21 cellular contexts compared by ENCODE assay signal in the genomic region with DNA sequence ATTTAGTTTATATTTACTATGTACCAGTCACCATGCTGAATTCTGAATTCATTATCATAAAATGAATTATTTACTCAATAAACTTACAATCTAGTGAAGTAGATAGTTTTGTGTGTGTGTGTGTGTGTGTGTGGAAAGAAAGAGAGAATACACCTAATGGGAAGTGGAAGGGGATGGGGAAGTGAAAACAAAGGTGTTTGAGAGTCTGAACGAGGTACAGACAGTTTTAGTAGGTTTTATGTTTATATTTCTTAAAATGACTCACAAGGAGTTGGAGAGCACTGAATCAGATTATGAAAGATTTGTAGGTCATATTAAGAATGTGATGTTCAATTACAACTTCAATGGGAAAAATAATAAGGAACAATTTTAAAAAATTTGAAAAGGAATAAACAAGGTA.
"Had no signal": no experiment of that assay in that cellular context is flagged by ENCODE, and none has a peak within 500 bp of the region (broad histone marks: within the 10 kb centered on the region; RNA-seq: fewer than 3 reads in every experiment).

No MANE protein-coding gene starts in this region.

- DNase-seq: dermis blood vessel endothelial cell; dorsolateral prefrontal cortex; effector CD4-positive, alpha-beta T cell; effector memory CD4-positive, alpha-beta T cell; foreskin keratinocyte; heart left ventricle; hypothalamus; immature natural killer cell; islet precursor cell; left cardiac atrium; left lung; left ventricle myocardium superior; lower lobe of right lung; mesenchymal stem cell; mucosa of descending colon; naive B cell; naive thymus-derived CD8-positive, alpha-beta T cell had no signal

- H3K27me3 ChIP-seq: dorsolateral prefrontal cortex, esophagus muscularis mucosa, foreskin keratinocyte, gastroesophageal sphincter, heart left ventricle, hepatocyte, left lung had no signal

- H3K4me3 ChIP-seq: coronary artery, dorsolateral prefrontal cortex, esophagus muscularis mucosa, gastroesophageal sphincter, heart left ventricle, hepatocyte, left lung, lower lobe of right lung, mucosa of descending colon had no signal

- H3K9me3 ChIP-seq: esophagus muscularis mucosa, gastroesophageal sphincter, heart left ventricle, lower lobe of right lung had no signal

- H3K79me2 ChIP-seq: hepatocyte had no signal

- H3K27ac ChIP-seq: coronary artery, dorsolateral prefrontal cortex, esophagus muscularis mucosa, foreskin keratinocyte, gastroesophageal sphincter, heart left ventricle, hepatocyte, left lung, lower lobe of right lung had no signal

- H2AFZ ChIP-seq: hepatocyte had no signal

- H3K36me3 ChIP-seq: esophagus muscularis mucosa, gastroesophageal sphincter, heart left ventricle, left lung, lower lobe of right lung had no signal

- ATAC-seq: foreskin keratinocyte; gastroesophageal sphincter; heart left ventricle; left cardiac atrium; left lung; left ventricle myocardium superior; lower lobe of right lung; mucosa of descending colon; naive thymus-derived CD8-positive, alpha-beta T cell had no signal

- H3K4me1 ChIP-seq: esophagus muscularis mucosa, foreskin keratinocyte, gastroesophageal sphincter, heart left ventricle, left lung, lower lobe of right lung had no signal

- H3K4me2 ChIP-seq: hepatocyte had no signal
